In the genomic region with DNA sequence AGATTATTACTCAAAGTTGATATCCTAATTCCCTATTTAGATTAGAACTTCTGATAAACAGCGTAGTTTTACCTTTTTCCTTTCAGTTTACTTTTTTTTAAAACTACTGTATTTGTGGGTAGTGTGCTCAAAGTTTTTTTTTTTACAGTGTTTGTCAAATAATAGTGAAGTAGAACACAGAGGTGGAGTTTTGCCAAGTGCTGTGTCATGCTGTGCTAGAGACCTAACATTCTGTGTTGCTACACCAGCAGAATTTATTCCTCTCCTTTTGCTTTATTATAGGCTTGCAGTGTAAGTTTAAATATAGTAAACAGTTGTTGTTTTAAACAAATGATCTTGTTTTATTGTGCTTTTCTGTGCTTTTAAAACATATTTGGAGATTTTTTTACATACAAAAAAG, we compare ENCODE assay signal across 11 cellular contexts.
A peak's percentile ranks its signal among the peaks of the same experiment; 100 is the strongest.
DNase-seq lines count a peak whose midpoint lies in the region; ATAC-seq and TF ChIP-seq lines count a peak whose summit lies in the region.
"Had no signal": no experiment of that assay in that cellular context is flagged by ENCODE, and none has a peak within 500 bp of the region (broad histone marks: within the 10 kb centered on the region; RNA-seq: fewer than 3 reads in every experiment).

No MANE protein-coding gene starts in this region.

- H3K9me3 ChIP-seq in hepatocyte (ENCODE audit: low read depth) (no peaks in the 10 kb centered on the region), tibial nerve (no peaks in the 10 kb centered on the region)

- peaks cover 4% of the 10 kb centered on the region for H3K79me2 ChIP-seq in hepatocyte

- no peak for DNase-seq in activated naive CD8-positive, alpha-beta T cell treated with anti-CD3 and anti-CD28 coated beads for 36 hours
- peak; percentile 81 for DNase-seq in astrocyte of the spinal cord (ENCODE audit: low read depth, low spot score)
- peak; percentile 33 for DNase-seq in hepatocyte (ENCODE audit: low spot score)
- DNase-seq in tibial nerve (ENCODE audit: low spot score in 2 of 2), result peak; percentile 21 to 76
- no peak for DNase-seq in putamen (ENCODE audit: low spot score)
- DNase-seq in central memory CD4-positive, alpha-beta T cell, result no peak
- DNase-seq in omental fat pad (ENCODE audit: low spot score), result no peak
- DNase-seq: activated T-cell treated with anti-CD3 and anti-CD28 coated beads, Interleukin-2, amount 50 U/mL, for 4 hours; T-helper 2 cell had no signal

- peaks cover 26% of the 10 kb centered on the region for H3K4me1 Mint-ChIP-seq in activated naive CD8-positive, alpha-beta T cell (ENCODE audit: low read depth)
- H3K4me1 Mint-ChIP-seq in activated naive CD8-positive, alpha-beta T cell treated with anti-CD3 and anti-CD28 coated beads for 36 hours, result peaks cover 11% of the 10 kb centered on the region

- H3K36me3 ChIP-seq in hepatocyte (replicated peaks; ENCODE audit: insufficient read depth, low read depth), result no peaks in the 10 kb centered on the region
- peaks cover 0 to 45% (median 11%) of the 10 kb centered on the region in 3 donors for H3K36me3 ChIP-seq in tibial nerve

- no peak for TF ChIP-seq EP300 in tibial nerve (IDR thresholded peaks at IDR 0.05)

- TF ChIP-seq POLR2A in tibial nerve (IDR thresholded peaks at IDR 0.05), result no peak

- H3K27ac ChIP-seq in hepatocyte (no peak overlapping the region), tibial nerve (no peak overlapping the region)
- H3K27ac ChIP-seq: BLaER1 treated with 17β-estradiol and CSF1 and Interleukin-3, amounts not matched to agents 10 nM and 100 nM had no signal

- H3K27me3 ChIP-seq in hepatocyte (no peaks in the 10 kb centered on the region), tibial nerve (no peaks in the 10 kb centered on the region)
- H3K27me3 ChIP-seq: BLaER1 treated with 17β-estradiol and CSF1 and Interleukin-3, amounts not matched to agents 10 nM and 100 nM had no signal

- H3K36me3 Mint-ChIP-seq in activated naive CD8-positive, alpha-beta T cell, result peaks cover 36% of the 10 kb centered on the region
- peaks cover 45% of the 10 kb centered on the region for H3K36me3 Mint-ChIP-seq in activated naive CD8-positive, alpha-beta T cell treated with anti-CD3 and anti-CD28 coated beads for 36 hours

- H2AFZ ChIP-seq in hepatocyte, result no peak overlapping the region

- peak overlapping the region; percentile 46 for H3K27ac Mint-ChIP-seq in activated naive CD8-positive, alpha-beta T cell
- no peak overlapping the region for H3K27ac Mint-ChIP-seq in activated naive CD8-positive, alpha-beta T cell treated with anti-CD3 and anti-CD28 coated beads for 36 hours

- 81% methylated on average over 1 of the region's 1 CpG for WGBS in hepatocyte (ENCODE audit: low lambda C conversion rate, missing lambda C conversion rate)
- 89 to 91% methylated on average over 1 of the region's 1 CpG for WGBS in tibial nerve, 2 donors

- no peaks in the 10 kb centered on the region for H3K27me3 Mint-ChIP-seq in activated naive CD8-positive, alpha-beta T cell
- no peaks in the 10 kb centered on the region for H3K27me3 Mint-ChIP-seq in activated naive CD8-positive, alpha-beta T cell treated with anti-CD3 and anti-CD28 coated beads for 36 hours

- H3K4me3 ChIP-seq in astrocyte of the spinal cord (ENCODE audit: low read depth, low read length), result no peak overlapping the region
- no peak overlapping the region for H3K4me3 ChIP-seq in hepatocyte
- H3K4me3 ChIP-seq in tibial nerve, result no peak overlapping the region
- H3K4me3 ChIP-seq: BLaER1 treated with 17β-estradiol and CSF1 and Interleukin-3, amounts not matched to agents 10 nM and 100 nM had no signal

- H4K20me1 ChIP-seq in hepatocyte (ENCODE audit: insufficient read depth, poor library complexity, severe bottlenecking), result no peaks in the 10 kb centered on the region
- H4K20me1 ChIP-seq: BLaER1 treated with 17β-estradiol and CSF1 and Interleukin-3, amounts not matched to agents 10 nM and 100 nM had no signal

- no peak overlapping the region for H3K4me3 Mint-ChIP-seq in activated naive CD8-positive, alpha-beta T cell
- H3K4me3 Mint-ChIP-seq in activated naive CD8-positive, alpha-beta T cell treated with anti-CD3 and anti-CD28 coated beads for 36 hours, result no peak overlapping the region
- H3K4me3 Mint-ChIP-seq: activated T-cell treated with anti-CD3 and anti-CD28 coated beads, Interleukin-2, amount 50 U/mL, for 4 hours had no signal

- TF ChIP-seq CTCF in astrocyte of the spinal cord (IDR thresholded peaks at IDR 0.05; ENCODE audit: low read depth, low read length), result no peak
- TF ChIP-seq CTCF in hepatocyte (IDR thresholded peaks at IDR 0.05; ENCODE audit: poor library complexity), result no peak
- no peak for TF ChIP-seq CTCF in tibial nerve (IDR thresholded peaks at IDR 0.05)
- TF ChIP-seq CTCF in omental fat pad (IDR thresholded peaks at IDR 0.05), result no peak

- ATAC-seq in omental fat pad (ENCODE audit: low FRiP score), result no peak
- ATAC-seq: activated T-cell treated with anti-CD3 and anti-CD28 coated beads, Interleukin-2, amount 50 U/mL, for 4 hours had no signal

- no peak overlapping the region for H3K4me2 ChIP-seq in hepatocyte
- H3K4me2 ChIP-seq: BLaER1 treated with 17β-estradiol and CSF1 and Interleukin-3, amounts not matched to agents 10 nM and 100 nM had no signal

- H3K4me1 ChIP-seq in hepatocyte (ENCODE audit: insufficient read depth), result no peaks in the 10 kb centered on the region
- peaks cover 0 to 12% (median 2%) of the 10 kb centered on the region in 4 donors for H3K4me1 ChIP-seq in tibial nerve

- no peaks in the 10 kb centered on the region for H3K9me3 Mint-ChIP-seq in activated naive CD8-positive, alpha-beta T cell (ENCODE audit: low read depth)
- H3K9me3 Mint-ChIP-seq in activated naive CD8-positive, alpha-beta T cell treated with anti-CD3 and anti-CD28 coated beads for 36 hours, result peaks cover 6% of the 10 kb centered on the region

- no peaks in the 10 kb centered on the region for H3K9me2 ChIP-seq in hepatocyte (replicated peaks; ENCODE audit: insufficient read depth)

- in situ Hi-C loops in astrocyte of the spinal cord (cut with HindIII; ENCODE audit: low sequenced_read_pairs), result no loop called here

Comparison
In these comparisons a context has a peak if more than half of its experiments do, and no peak if none do; other contexts are left out.
1. DNase-seq: peak in astrocyte of the spinal cord (single experiment), hepatocyte (single experiment) and tibial nerve (2 of 2); none in activated naive CD8-positive, alpha-beta T cell treated with anti-CD3 and anti-CD28 coated beads for 36 hours (single experiment), putamen (single experiment), central memory CD4-positive, alpha-beta T cell (single experiment) and omental fat pad (single experiment).